ENCODE assay signal across 29 cellular contexts in the genomic region with DNA sequence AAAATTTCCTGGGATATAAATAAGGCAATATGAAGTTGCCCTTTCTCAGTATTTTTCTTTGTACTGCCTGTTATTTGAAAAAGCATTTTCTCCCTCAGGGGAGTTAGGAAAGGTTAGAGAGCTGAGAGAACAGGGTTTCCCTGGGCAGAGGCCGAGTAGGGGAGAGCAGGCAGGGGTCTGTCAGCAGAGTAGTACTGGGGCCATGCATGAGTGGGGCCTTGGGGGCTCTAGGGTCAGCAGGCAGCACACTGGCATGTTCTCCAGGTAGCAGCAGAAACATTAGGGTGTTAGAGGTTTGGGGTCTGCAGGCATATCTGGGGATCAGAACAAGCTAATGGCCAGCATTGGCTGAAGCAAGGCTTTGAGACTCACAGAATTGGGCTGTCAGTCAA. TPM values are rescaled to one million over a fixed set of nuclear protein-coding genes. Genes with fewer than 3 reads are reported as not detected.
DNase-seq lines count a peak whose midpoint lies in the region; ATAC-seq and TF ChIP-seq lines count a peak whose summit lies in the region.
"Had no signal": no experiment of that assay in that cellular context is flagged by ENCODE, and none has a peak within 500 bp of the region (broad histone marks: within the 10 kb centered on the region; RNA-seq: fewer than 3 reads in every experiment).

No MANE protein-coding gene starts in this region.

- intact Hi-C loops in left ventricle myocardium inferior (cut with micrococcal nuclease) (no loop called here), Right ventricle myocardium inferior (cut with DNase I) (no loop called here)

- H3K9me3 Mint-ChIP-seq in glutamatergic neuron (ENCODE audit: unreplicated experiment): peaks cover 2% of the 10 kb centered on the region
- H3K9me3 Mint-ChIP-seq: activated naive CD4-positive, alpha-beta T cell treated with anti-CD3 and anti-CD28 coated beads, Interleukin-2, amount 50 U/mL, for 72 hours; T-helper 2 cell treated with Interferon-gamma antibody and Interleukin-4, amounts not matched to agents 5 μg/mL and 100 μg/mL, for 36 hours had no signal

- no peak for ATAC-seq in Right ventricle myocardium inferior
- peak; percentile 24 for ATAC-seq in T-helper 17 cell
- no peak for ATAC-seq in omental fat pad (ENCODE audit: low FRiP score)
- ATAC-seq in HG03354 (IDR thresholded peaks at IDR 0.05; ENCODE audit: poor library complexity, severe bottlenecking, unreplicated experiment): no peak
- ATAC-seq: gastroesophageal sphincter, left colon had no signal

- H3K9me3 ChIP-seq in left ventricle myocardium inferior (replicated peaks) (no peaks in the 10 kb centered on the region), T-helper 17 cell (ENCODE audit: control insufficient read depth, low read length, poor library complexity, severe bottlenecking) (no peaks in the 10 kb centered on the region)
- H3K9me3 ChIP-seq: BLaER1 treated with 17β-estradiol and CSF1 and Interleukin-3, amounts not matched to agents 10 nM and 100 nM; gastroesophageal sphincter; uterus had no signal

- H3K4me1 Mint-ChIP-seq in T-helper 17 cell: peaks cover 7% of the 10 kb centered on the region
- H3K4me1 Mint-ChIP-seq in glutamatergic neuron (ENCODE audit: low read depth, unreplicated experiment): peaks cover 27% of the 10 kb centered on the region

- H3K4me1 ChIP-seq in left ventricle myocardium inferior: peaks cover 23% of the 10 kb centered on the region
- H3K4me1 ChIP-seq: uterus had no signal

- H3K36me3 Mint-ChIP-seq in T-helper 17 cell (ENCODE audit: low read depth) (peaks cover 3% of the 10 kb centered on the region), glutamatergic neuron (ENCODE audit: unreplicated experiment) (no peaks in the 10 kb centered on the region)

- H3K27me3 ChIP-seq in left ventricle myocardium inferior (ENCODE audit: low read depth): no peaks in the 10 kb centered on the region
- H3K27me3 ChIP-seq: BLaER1 treated with 17β-estradiol and CSF1 and Interleukin-3, amounts not matched to agents 10 nM and 100 nM; gastroesophageal sphincter; uterus had no signal

- no peak overlapping the region for H3K4me3 ChIP-seq in left ventricle myocardium inferior
- H3K4me3 ChIP-seq: BLaER1 treated with 17β-estradiol and CSF1 and Interleukin-3, amounts not matched to agents 10 nM and 100 nM; gastroesophageal sphincter; skin epidermis; uterus had no signal

- H3K27ac Mint-ChIP-seq in T-helper 17 cell (peak overlapping the region; percentile 34), glutamatergic neuron (ENCODE audit: unreplicated experiment) (peak overlapping the region; percentile 65)
- H3K27ac Mint-ChIP-seq: activated naive CD4-positive, alpha-beta T cell treated with anti-CD3 and anti-CD28 coated beads, Interleukin-2, amount 50 U/mL, for 72 hours; T-helper 2 cell treated with Interferon-gamma antibody and Interleukin-4, amounts not matched to agents 5 μg/mL and 100 μg/mL, for 36 hours had no signal

- H3K27ac ChIP-seq in left ventricle myocardium inferior (replicated peaks) (peak overlapping the region; percentile 60), substantia nigra (ENCODE audit: low read depth, low read length, poor library complexity, severe bottlenecking) (peak overlapping the region; percentile 46)
- H3K27ac ChIP-seq: BLaER1 treated with 17β-estradiol and CSF1 and Interleukin-3, amounts not matched to agents 10 nM and 100 nM; gastroesophageal sphincter; HL-60; RWPE1; skin epidermis; uterus had no signal

- TF ChIP-seq CTCF in left ventricle myocardium inferior (IDR thresholded peaks at IDR 0.05; ENCODE audit: borderline replicate concordance): no peak
- TF ChIP-seq CTCF in glutamatergic neuron (IDR thresholded peaks at IDR 0.05; ENCODE audit: partially characterized antibody, unreplicated experiment): no peak
- no peak for TF ChIP-seq CTCF in omental fat pad (IDR thresholded peaks at IDR 0.05)

- H3K27me3 Mint-ChIP-seq in T-helper 17 cell (no peaks in the 10 kb centered on the region), glutamatergic neuron (ENCODE audit: unreplicated experiment) (peaks cover 5% of the 10 kb centered on the region)

- H3K36me3 ChIP-seq in left ventricle myocardium inferior: peaks cover 35% of the 10 kb centered on the region
- H3K36me3 ChIP-seq: uterus had no signal

- no peak for DNase-seq in left ventricle myocardium inferior
- DNase-seq in Right ventricle myocardium inferior (ENCODE audit: missing footprints): no peak
- DNase-seq in T-helper 17 cell: no peak
- DNase-seq in glutamatergic neuron: no peak
- no peak for DNase-seq in substantia nigra (lab: John Stamatoyannopoulos, UW)
- no peak for DNase-seq in omental fat pad (ENCODE audit: low spot score)
- no peak for DNase-seq in SW480 (ENCODE audit: low spot score)
- DNase-seq: activated CD4-positive, alpha-beta T cell treated with anti-CD3 and anti-CD28 coated beads for 48 hours; Calu3; central memory CD4-positive, alpha-beta T cell; hippocampal formation; Kasumi-1; left colon; mesenchymal stem cell; NCI-H146; NCI-H446; NCI-H774; uterus had no signal

- H3K4me3 Mint-ChIP-seq in T-helper 17 cell (no peak overlapping the region), glutamatergic neuron (ENCODE audit: unreplicated experiment) (no peak overlapping the region)
- H3K4me3 Mint-ChIP-seq: T-helper 2 cell treated with Interferon-gamma antibody and Interleukin-4, amounts not matched to agents 5 μg/mL and 100 μg/mL, for 36 hours had no signal

RNA-seq across cellular contexts. Expression of a gene that starts 56.4 kb away (rescaled TPM):
- not detected for total RNA-seq in left ventricle myocardium inferior
- total RNA-seq in Right ventricle myocardium inferior: not detected
- not detected for total RNA-seq in T-helper 17 cell
- not detected for total RNA-seq in glutamatergic neuron (ENCODE audit: unreplicated experiment)
- 1 to 10 TPM in 1 of 4 donors, not detected in 3; 2.4 TPM for total RNA-seq in omental fat pad
- total RNA-seq: dermis microvascular lymphatic vessel endothelial cell, myocyte, osteoblast had no signal
